1 cellular context compared by ENCODE assay signal in genomic region chr2:7378642-7379041, GRCh38.
TF ChIP-seq lines count a peak whose summit lies in the region.

No MANE protein-coding gene starts in this region.

TF ChIP-seq in SK-N-SH treated with all-trans-retinoic acid at 6 μM for 48 hours, 23 proteins besides CTCF, POLR2A, EP300 and RAD21 (continued from another document):
- TF ChIP-seq PATZ1 (CRISPR knock-in tag; IDR thresholded peaks at IDR 0.05; ENCODE audit: borderline replicate concordance), result no peak
- no peak for TF ChIP-seq RARB (CRISPR knock-in tag; IDR thresholded peaks at IDR 0.05)
- no peak for TF ChIP-seq ZC3H10 (CRISPR knock-in tag; IDR thresholded peaks at IDR 0.05)
- TF ChIP-seq ESRRG (CRISPR knock-in tag; IDR thresholded peaks at IDR 0.05), result no peak
